Comparison of ENCODE assay signal across 9 cellular contexts in genomic region chrX:16838202-16839066, GRCh38. TPM values are rescaled to one million over a fixed set of nuclear protein-coding genes. Genes with fewer than 3 reads are reported as not detected.
DNase-seq lines count a peak whose midpoint lies in the region; ATAC-seq and TF ChIP-seq lines count a peak whose summit lies in the region.
"Had no signal": no experiment of that assay in that cellular context is flagged by ENCODE, and none has a peak within 500 bp of the region (broad histone marks: within the 10 kb centered on the region; RNA-seq: fewer than 3 reads in every experiment).

No MANE protein-coding gene starts in this region.

- H3K27ac ChIP-seq in HEK293 (ENCODE audit: extremely low read depth, low read depth, low read length) (no peak overlapping the region), caudate nucleus (ENCODE audit: low read depth, low read length) (peak overlapping the region; percentile 17)

- ATAC-seq in left colon = peak; percentile 41
- ATAC-seq in HG02852 (IDR thresholded peaks at IDR 0.05; ENCODE audit: unreplicated experiment) = no peak
- no peak for ATAC-seq in HG03571 (IDR thresholded peaks at IDR 0.05; ENCODE audit: unreplicated experiment)
- ATAC-seq: Panc1 had no signal

- POLR2A ChIA-PET in HEK293 (lab: Yijun Ruan, JAX) = no interaction called here

- peak; percentile 88 for DNase-seq in A172 (ENCODE audit: low spot score)
- peak in 2 of 61 donors; percentile 0 to 13 for DNase-seq in caudate nucleus (lab: John Stamatoyannopoulos, UW)
- DNase-seq in left colon = no peak
- DNase-seq in iPS-NIHi7 (ENCODE audit: extremely low spot score) = no peak
- DNase-seq in hypothalamus (lab: John Stamatoyannopoulos, UW) = no peak

- H3K4me3 ChIP-seq in HEK293 (ENCODE audit: low read depth, low read length) = no peak overlapping the region

- no peak for TF ChIP-seq CTCF in HEK293 (tag by site-specific recombination; IDR thresholded peaks at IDR 0.05)

- H3K36me3 ChIP-seq in HEK293 (ENCODE audit: control insufficient read depth in 2 of 2, insufficient read depth in 1 of 2, low read length in 2 of 2) = peaks cover 39 to 86% of the 10 kb centered on the region in 2 experiments

- CTCF ChIA-PET in HEK293 (lab: Yijun Ruan, JAX) = interaction anchor here (0.5 to 3.2 kb wide), 9 partner anchors 10 to 1342 kb away, joined by 3 to 13 read pairs (median 7); no protein-coding TSS in a partner anchor

- H3K4me1 ChIP-seq in HEK293 (ENCODE audit: control insufficient read depth, insufficient read depth, low read length) = peaks cover 6% of the 10 kb centered on the region; the same call in 1 of the 2 replicates

- intact Hi-C loops in left colon (cut with DNase I, micrococcal nuclease) = no loop called here

- no peaks in the 10 kb centered on the region for H3K9me3 ChIP-seq in HEK293 (ENCODE audit: control insufficient read depth, insufficient read depth, low read depth, low read length)

TF ChIP-seq in HEK293, 187 proteins besides CTCF, POLR2A, EP300 and RAD21:
- TF ChIP-seq ZNF692 (tag by site-specific recombination; IDR thresholded peaks at IDR 0.05) (peak; percentile 56), ZNF24 (tag by site-specific recombination; IDR thresholded peaks at IDR 0.05) (0 out of 2 replicates have a peak, but pooled peaks have one; percentile 38), ZNF366 (tag by site-specific recombination; conservative IDR thresholded peaks at IDR 0.05) (0 out of 2 replicates have a peak, but pooled peaks have one; percentile 40), KLF8 (tag by site-specific recombination; IDR thresholded peaks at IDR 0.05) (no peak), ZNF19 (tag by site-specific recombination; IDR thresholded peaks at IDR 0.05; ENCODE audit: low read depth) (no peak), TCF7L2 (IDR thresholded peaks at IDR 0.05; ENCODE audit: borderline replicate concordance, low read depth, low read length) (no peak), ZBTB48 (tag by site-specific recombination; IDR thresholded peaks at IDR 0.05) (peak; percentile 12; the same call in 1 of the 2 replicates), ZBTB17 (tag by site-specific recombination; IDR thresholded peaks at IDR 0.05) (peak; percentile 65), ZFP37 (tag by site-specific recombination; IDR thresholded peaks at IDR 0.05) (0 out of 2 replicates have a peak, but pooled peaks have one; percentile 11), ZFP3 (tag by site-specific recombination; IDR thresholded peaks at IDR 0.05; ENCODE audit: low read depth) (no peak), ZNF302 (tag by site-specific recombination; IDR thresholded peaks at IDR 0.05; ENCODE audit: low read depth) (no peak), ZNF660 (tag by site-specific recombination; IDR thresholded peaks at IDR 0.05) (0 out of 2 replicates have a peak, but pooled peaks have one; percentile 28), ZNF776 (tag by site-specific recombination; IDR thresholded peaks at IDR 0.05; ENCODE audit: borderline replicate concordance) (no peak), ZNF239 (tag by site-specific recombination; IDR thresholded peaks at IDR 0.05) (no peak), SCRT2 (tag by site-specific recombination; IDR thresholded peaks at IDR 0.05) (no peak), MZF1 (tag by site-specific recombination; IDR thresholded peaks at IDR 0.05; ENCODE audit: borderline replicate concordance) (peak; percentile 18; the same call in 1 of the 2 replicates), ZEB2 (tag by site-specific recombination; IDR thresholded peaks at IDR 0.05) (0 out of 2 replicates have a peak, but pooled peaks have one; percentile 36), PRDM10 (tag by site-specific recombination; IDR thresholded peaks at IDR 0.05) (peak; percentile 37; the same call in 1 of the 2 replicates), ZNF629 (tag by site-specific recombination; IDR thresholded peaks at IDR 0.05) (peak; percentile 50; the same call in 1 of the 2 replicates), ZBTB6 (tag by site-specific recombination; IDR thresholded peaks at IDR 0.05) (no peak), ZNF701 (tag by site-specific recombination; IDR thresholded peaks at IDR 0.05) (no peak), ZNF707 (tag by site-specific recombination; IDR thresholded peaks at IDR 0.05) (no peak), ZNF426 (tag by site-specific recombination; IDR thresholded peaks at IDR 0.05) (no peak), ZNF600 (tag by site-specific recombination; IDR thresholded peaks at IDR 0.05) (peak; percentile 73), BCL6B (tag by site-specific recombination; IDR thresholded peaks at IDR 0.05) (no peak)

RNA-seq across cellular contexts. Expression of gene RBBP7, which starts 31.7 kb away (rescaled TPM):
- 260 and 261 TPM in 2 replicates for total RNA-seq in A172 (2014; rRNA removed; shearing (Covaris generic))
- total RNA-seq in left colon = 10 to 100 TPM; 66.3 to 73.2 TPM

RNA-seq across cellular contexts. Expression of gene TXLNG, which starts 52.2 kb away (rescaled TPM):
- 14.7 and 21.1 TPM in 2 replicates for total RNA-seq in A172 (2014; rRNA removed; shearing (Covaris generic))
- 1 to 10 TPM; 7.7 to 9.7 TPM for total RNA-seq in left colon
